Comparison of ENCODE assay signal across 1 cellular context in genomic region chr7:27739914-27740448, GRCh38.
TF ChIP-seq lines count a peak whose summit lies in the region.

TSS of gene TAX1BP1 (plus strand) at chr7:27740162. CDS start at chr7:27748525, 8,363 bp downstream.

TF ChIP-seq in WTC11, 78 proteins besides CTCF, POLR2A, EP300 and RAD21 (continued from another document and continues in another):
- TF ChIP-seq OVOL2 (CRISPR knock-in tag; IDR thresholded peaks at IDR 0.05; ENCODE audit: borderline replicate concordance) (no peak), ZNF317 (CRISPR knock-in tag; IDR thresholded peaks at IDR 0.05; ENCODE audit: borderline replicate concordance, low read depth) (no peak), HMGA2 (CRISPR knock-in tag; IDR thresholded peaks at IDR 0.05) (no peak), NFATC4 (CRISPR knock-in tag; IDR thresholded peaks at IDR 0.05) (no peak), MAX (CRISPR knock-in tag; IDR thresholded peaks at IDR 0.05) (peak; percentile 51; the same call in 1 of the 2 replicates), MLX (CRISPR knock-in tag; IDR thresholded peaks at IDR 0.05) (no peak), FOXK1 (CRISPR knock-in tag; IDR thresholded peaks at IDR 0.05) (no peak), KAT7 (CRISPR knock-in tag; IDR thresholded peaks at IDR 0.05; ENCODE audit: borderline replicate concordance) (no peak), ATF1 (CRISPR knock-in tag; IDR thresholded peaks at IDR 0.05) (no peak), ZNF219 (CRISPR knock-in tag; IDR thresholded peaks at IDR 0.05; ENCODE audit: borderline replicate concordance) (no peak; the same call in 1 of the 2 replicates), RELA (CRISPR knock-in tag; IDR thresholded peaks at IDR 0.05; ENCODE audit: borderline replicate concordance) (no peak), EMX1 (CRISPR knock-in tag; IDR thresholded peaks at IDR 0.05) (no peak), ESRRA (CRISPR knock-in tag; IDR thresholded peaks at IDR 0.05; ENCODE audit: borderline replicate concordance) (no peak), JAZF1 (CRISPR knock-in tag; IDR thresholded peaks at IDR 0.05) (no peak), IRF2 (CRISPR knock-in tag; IDR thresholded peaks at IDR 0.05; ENCODE audit: borderline replicate concordance, low read depth) (no peak), ATF3 (CRISPR knock-in tag; conservative IDR thresholded peaks at IDR 0.05) (no peak), E2F4 (CRISPR knock-in tag; IDR thresholded peaks at IDR 0.05; ENCODE audit: borderline replicate concordance, low read depth) (no peak), PREB (CRISPR knock-in tag; IDR thresholded peaks at IDR 0.05; ENCODE audit: borderline replicate concordance) (no peak), ZNF425 (CRISPR knock-in tag; conservative IDR thresholded peaks at IDR 0.05) (no peak), HMGXB4 (CRISPR knock-in tag; IDR thresholded peaks at IDR 0.05) (peak; percentile 55; the same call in 1 of the 2 replicates), ARID4B (CRISPR knock-in tag; IDR thresholded peaks at IDR 0.05; ENCODE audit: borderline replicate concordance) (no peak; the same call in 1 of the 2 replicates), FOXJ3 (CRISPR knock-in tag; IDR thresholded peaks at IDR 0.05; ENCODE audit: borderline replicate concordance) (no peak), ZBTB21 (CRISPR knock-in tag; IDR thresholded peaks at IDR 0.05; ENCODE audit: borderline replicate concordance) (no peak), ZNF232 (CRISPR knock-in tag; IDR thresholded peaks at IDR 0.05) (peak; percentile 51; the same call in 1 of the 2 replicates), SMAD3 (CRISPR knock-in tag; IDR thresholded peaks at IDR 0.05; ENCODE audit: borderline replicate concordance) (no peak), CBFB (CRISPR knock-in tag; IDR thresholded peaks at IDR 0.05; ENCODE audit: low read depth) (no peak), FOXP1 (CRISPR knock-in tag; IDR thresholded peaks at IDR 0.05; ENCODE audit: borderline replicate concordance) (no peak), SP1 (CRISPR knock-in tag; conservative IDR thresholded peaks at IDR 0.05) (peak; percentile 84), ZNF138 (CRISPR knock-in tag; conservative IDR thresholded peaks at IDR 0.05) (no peak), CREM (CRISPR knock-in tag; IDR thresholded peaks at IDR 0.05) (peak; percentile 91), CREB1 (CRISPR knock-in tag; IDR thresholded peaks at IDR 0.05) (no peak), ZNF281 (CRISPR knock-in tag; IDR thresholded peaks at IDR 0.05) (no peak), SOX15 (CRISPR knock-in tag; IDR thresholded peaks at IDR 0.05) (no peak), TEAD4 (CRISPR knock-in tag; IDR thresholded peaks at IDR 0.05) (no peak), ZNF263 (CRISPR knock-in tag; IDR thresholded peaks at IDR 0.05; ENCODE audit: low read depth) (no peak), E2F5 (CRISPR knock-in tag; IDR thresholded peaks at IDR 0.05) (no peak; the same call in 1 of the 2 replicates), IRF1 (CRISPR knock-in tag; IDR thresholded peaks at IDR 0.05) (no peak), ZSCAN18 (CRISPR knock-in tag; IDR thresholded peaks at IDR 0.05) (no peak), PRRX2 (CRISPR knock-in tag; IDR thresholded peaks at IDR 0.05) (no peak), ZNF121 (CRISPR knock-in tag; IDR thresholded peaks at IDR 0.05) (no peak)
